In genomic region chr6:158703840-158704822, GRCh38 we compare ENCODE assay signal across 8 cellular contexts. TPM values are rescaled to one million over a fixed set of nuclear protein-coding genes. Genes with fewer than 3 reads are reported as not detected.
DNase-seq lines count a peak whose midpoint lies in the region; ATAC-seq, FAIRE-seq and TF ChIP-seq lines count a peak whose summit lies in the region.

No MANE protein-coding gene starts in this region.

- peak overlapping the region; percentile 9 for H2AFZ ChIP-seq in keratinocyte (ENCODE audit: control insufficient read depth, low read length)

- no peaks in the 10 kb centered on the region for H3K9me1 ChIP-seq in keratinocyte (ENCODE audit: control insufficient read depth, extremely low read depth, insufficient read depth, low read length)

- peaks cover 2% of the 10 kb centered on the region; the same call in 1 of the 2 replicates for H3K27me3 Mint-ChIP-seq in WTC11 (ENCODE audit: low read depth)

- dilution Hi-C loops in keratinocyte (cut with MboI; ENCODE audit: extremely low pct_ligation_motif_present, low sequenced_read_pairs) = no loop called here

- no peaks in the 10 kb centered on the region for H3K36me3 Mint-ChIP-seq in WTC11

- peak overlapping the region; percentile 64 for H3K4me2 ChIP-seq in keratinocyte (ENCODE audit: control insufficient read depth, extremely low read depth, insufficient read depth, low read depth, low read length)

- H3K27ac Mint-ChIP-seq in WTC11 = no peak overlapping the region

- H3K4me3 ChIP-seq in keratinocyte (ENCODE audit: control insufficient read depth in 2 of 3, extremely low read depth in 1 of 3, insufficient read depth in 2 of 3, low read depth in 1 of 3, low read length in 3 of 3) = peak overlapping the region in 2 of 3 experiments; percentile 29 to 36

- peaks cover 40% of the 10 kb centered on the region for H3K4me1 ChIP-seq in keratinocyte (ENCODE audit: control insufficient read depth, extremely low read depth, insufficient read depth, low read length)

- TF ChIP-seq CTCF in WTC11 (IDR thresholded peaks at IDR 0.05) = peak; percentile 93
- peak; percentile 86 to 98 (median 96) for TF ChIP-seq CTCF in keratinocyte (optimal IDR thresholded peaks at IDR 0.05 in 1 of 3, IDR thresholded peaks at IDR 0.05 in 1 of 3, conservative IDR thresholded peaks at IDR 0.05 in 1 of 3; ENCODE audit: extremely low read depth in 1 of 3, insufficient read depth in 2 of 3, low read length in 3 of 3)

- no peaks in the 10 kb centered on the region for H4K20me1 ChIP-seq in keratinocyte (ENCODE audit: control insufficient read depth, extremely low read depth, insufficient read depth, low read length)

- FAIRE-seq in keratinocyte (lab: Jason Lieb, UNC) = no peak

- H3K9me3 ChIP-seq in keratinocyte (ENCODE audit: control insufficient read depth, low read depth, low read length) = no peaks in the 10 kb centered on the region

- H3K36me3 ChIP-seq in keratinocyte (ENCODE audit: control insufficient read depth in 2 of 2, extremely low read depth in 1 of 2, insufficient read depth in 2 of 2, low read length in 2 of 2) = no peaks in the 10 kb centered on the region

- ATAC-seq in HG02884 (IDR thresholded peaks at IDR 0.05; ENCODE audit: unreplicated experiment) = peak; percentile 92
- ATAC-seq in WTC11 = peak; percentile 94

- CTCF ChIA-PET in WTC11 (lab: Charles Lee) = interaction anchor here (0.5 to 2.1 kb wide), 33 partner anchors 11 to 955 kb away, joined by 3 to 16 read pairs (median 4); partner anchors contain the start of gene RSPH3

- no peaks in the 10 kb centered on the region for H3K79me2 ChIP-seq in keratinocyte (ENCODE audit: control insufficient read depth, insufficient read depth, low read length)

- H3K27ac ChIP-seq in caudate nucleus (ENCODE audit: low read depth, low read length) (no peak overlapping the region), keratinocyte (ENCODE audit: control insufficient read depth, insufficient read depth, low read length) (no peak overlapping the region)

- no peaks in the 10 kb centered on the region for H3K27me3 ChIP-seq in keratinocyte (ENCODE audit: control insufficient read depth, extremely low read depth, insufficient read depth, low read length)

- peaks cover 14% of the 10 kb centered on the region for H3K4me1 Mint-ChIP-seq in WTC11

- no peaks in the 10 kb centered on the region for H3K9me3 Mint-ChIP-seq in WTC11

- DNase-seq in NCI-H748 (lab: John Stamatoyannopoulos, UW; ENCODE audit: unreplicated experiment) (peak; percentile 44), NCI-H748 treated with DMSO at 0.1 percent for 48 hours (lab: John Stamatoyannopoulos, UW) (no peak), NCI-H2029 treated with DMSO at 0.1 percent for 48 hours (lab: John Stamatoyannopoulos, UW) (peak; percentile 26), WTC11 (ENCODE audit: low spot score) (peak; percentile 86), caudate nucleus (lab: John Stamatoyannopoulos, UW) (peak in 54 of 61 donors; percentile 9 to 77 (median 44)), keratinocyte (ENCODE audit: low read depth, low spot score) (no peak)
- DNase-seq in stimulated activated CD4-positive, alpha-beta T cell treated with anti-CD3 and anti-CD28 coated beads, Interleukin-15, amount 100 ng/mL, for 1 hour (ENCODE audit: low read depth in 1 of 2, low spot score in 1 of 2) = peak; percentile 61 to 75

- POLR2A ChIA-PET in WTC11 (lab: Charles Lee) = no interaction called here

- H3K9ac ChIP-seq in keratinocyte (ENCODE audit: control insufficient read depth, extremely low read depth, insufficient read depth, low read length) = peak overlapping the region; percentile 39

- H3K4me3 Mint-ChIP-seq in WTC11 = peak overlapping the region; percentile 57

TF ChIP-seq in WTC11, 78 proteins besides CTCF, POLR2A, EP300 and RAD21 (continues in another document):
- TF ChIP-seq USF1 (CRISPR knock-in tag; IDR thresholded peaks at IDR 0.05) (no peak), NFE2L1 (CRISPR knock-in tag; IDR thresholded peaks at IDR 0.05) (no peak), FOXP4 (CRISPR knock-in tag; IDR thresholded peaks at IDR 0.05) (0 out of 2 replicates have a peak, but pooled peaks have one; percentile 41), ETV6 (CRISPR knock-in tag; IDR thresholded peaks at IDR 0.05) (peak; percentile 82), ZNF281 (CRISPR knock-in tag; IDR thresholded peaks at IDR 0.05) (no peak), FOXP1 (CRISPR knock-in tag; IDR thresholded peaks at IDR 0.05; ENCODE audit: borderline replicate concordance) (peak; percentile 81), CBFB (CRISPR knock-in tag; IDR thresholded peaks at IDR 0.05; ENCODE audit: low read depth) (no peak), CDX4 (CRISPR knock-in tag; IDR thresholded peaks at IDR 0.05; ENCODE audit: borderline replicate concordance) (no peak), GABPB1 (CRISPR knock-in tag; IDR thresholded peaks at IDR 0.05) (peak; percentile 48), ZNF138 (CRISPR knock-in tag; conservative IDR thresholded peaks at IDR 0.05) (no peak), MYBL2 (CRISPR knock-in tag; IDR thresholded peaks at IDR 0.05) (0 out of 2 replicates have a peak, but pooled peaks have one; percentile 19), MAX (CRISPR knock-in tag; IDR thresholded peaks at IDR 0.05) (peak; percentile 50; the same call in 1 of the 2 replicates)

RNA-seq across cellular contexts. Expression of gene SYTL3, which starts 54.3 kb away (rescaled TPM):
- 0.27 to 0.39 TPM (median 0.28 TPM) in 3 replicates for total RNA-seq in WTC11 (2021)
- polyA plus RNA-seq in keratinocyte = 0.93 to 1.9 TPM (median 1.4 TPM) in 3 replicates
- polyA plus RNA-seq in keratinocyte (2011; ENCODE audit: low read depth) = 1.0 TPM
- polyA plus RNA-seq in keratinocyte (2011; cell fraction: cytosol; rRNA removed) = 1.1 TPM in 2 replicates
- 1.4 and 1.8 TPM in 2 replicates for polyA plus RNA-seq in keratinocyte (2011; cell fraction: nucleus; rRNA removed)
- 1.3 and 1.8 TPM in 2 replicates for polyA plus RNA-seq in keratinocyte (2012; ENCODE audit: low replicate concordance)
- 0.33 to 1.0 TPM (median 0.49 TPM) in 3 replicates for polyA minus RNA-seq in keratinocyte
- polyA minus RNA-seq in keratinocyte (2011; cell fraction: cytosol; rRNA and poly(A)+ RNA removed) = 1.2 TPM
- polyA minus RNA-seq in keratinocyte (2011; cell fraction: nucleus; rRNA and poly(A)+ RNA removed) = 0.54 and 0.63 TPM in 2 replicates

RNA-seq across cellular contexts. Expression of gene DYNLT1, which starts 59.6 kb away (rescaled TPM):
- total RNA-seq in WTC11 (2021) = 79.0 to 98.1 TPM (median 91.8 TPM) in 3 replicates
- 234 to 366 TPM (median 354 TPM) in 3 replicates for polyA plus RNA-seq in keratinocyte
- 110 TPM for polyA plus RNA-seq in keratinocyte (2011; ENCODE audit: low read depth)
- polyA plus RNA-seq in keratinocyte (2011; cell fraction: cytosol; rRNA removed) = 292 and 484 TPM in 2 replicates
- 155 and 183 TPM in 2 replicates for polyA plus RNA-seq in keratinocyte (2011; cell fraction: nucleus; rRNA removed)
- 167 and 223 TPM in 2 replicates for polyA plus RNA-seq in keratinocyte (2012; ENCODE audit: low replicate concordance)
- polyA minus RNA-seq in keratinocyte = 125 to 166 TPM (median 156 TPM) in 3 replicates
- 78.5 TPM for polyA minus RNA-seq in keratinocyte (2011; cell fraction: cytosol; rRNA and poly(A)+ RNA removed)
- 18.9 and 29.7 TPM in 2 replicates for polyA minus RNA-seq in keratinocyte (2011; cell fraction: nucleus; rRNA and poly(A)+ RNA removed)

Comparison
In these comparisons a context has a peak if more than half of its experiments do, and no peak if none do; other contexts are left out.
1. DNase-seq: peak in NCI-H748 (single experiment), NCI-H2029 treated with DMSO at 0.1 percent for 48 hours (single experiment), WTC11 (single experiment), caudate nucleus (54 of 61) and stimulated activated CD4-positive, alpha-beta T cell treated with anti-CD3 and anti-CD28 coated beads, Interleukin-15, amount 100 ng/mL, for 1 hour (2 of 2); none in NCI-H748 treated with DMSO at 0.1 percent for 48 hours (single experiment) and keratinocyte (single experiment).